24 cellular contexts compared by ENCODE assay signal in the genomic region with DNA sequence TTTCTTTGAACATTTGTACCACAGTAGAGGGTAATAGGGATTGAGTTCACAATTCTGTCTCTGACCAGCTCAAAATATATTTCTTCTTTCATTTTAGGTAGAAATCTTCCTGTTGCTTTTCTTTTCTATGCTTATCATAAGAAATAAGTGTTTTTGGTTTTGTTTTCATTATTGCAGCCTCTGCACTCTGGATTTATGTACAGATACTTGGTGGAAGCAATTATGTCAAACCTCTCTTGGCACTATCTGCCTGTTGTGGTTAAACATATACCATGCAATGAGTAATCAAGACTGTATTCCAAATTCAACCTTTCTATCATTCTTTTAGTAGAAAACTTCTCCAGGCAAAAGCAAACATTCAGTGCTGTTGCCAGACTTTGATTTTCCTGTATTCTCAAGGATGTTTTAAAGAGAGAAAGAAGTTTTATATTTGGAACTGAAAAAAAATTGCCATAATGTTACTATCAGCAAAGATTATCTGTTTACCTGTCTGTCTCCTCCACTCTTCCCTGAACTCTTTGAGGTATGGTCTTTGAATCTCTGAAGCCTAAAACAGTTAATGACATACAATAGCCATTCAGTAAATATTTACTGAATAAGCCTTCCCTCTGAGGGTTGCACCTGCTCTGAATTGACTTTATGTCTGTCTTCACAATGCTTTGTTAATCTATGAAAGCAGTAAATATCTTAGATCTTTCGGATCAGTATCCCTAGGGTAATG.
DNase-seq lines count a peak whose midpoint lies in the region; ATAC-seq and TF ChIP-seq lines count a peak whose summit lies in the region.
"Had no signal": no experiment of that assay in that cellular context is flagged by ENCODE, and none has a peak within 500 bp of the region (broad histone marks: within the 10 kb centered on the region; RNA-seq: fewer than 3 reads in every experiment).

No MANE protein-coding gene starts in this region.

- H3K4me1 Mint-ChIP-seq in CD8-positive, alpha-beta T cell (ENCODE audit: low read depth): no peaks in the 10 kb centered on the region
- H3K4me1 Mint-ChIP-seq: CD8-positive, alpha-beta memory T cell; central memory CD8-positive, alpha-beta T cell; nephron progenitor cell had no signal

- H3K4me3 ChIP-seq in CD8-positive, alpha-beta T cell (ENCODE audit: low read depth, low read length): no peak overlapping the region
- H3K4me3 ChIP-seq: ascending aorta, gastrocnemius medialis, PC-9, SJSA1, tibial nerve had no signal

- CTCF ChIA-PET in CD8-positive, alpha-beta T cell (lab: Charles Lee): no interaction called here

- no peaks in the 10 kb centered on the region for H3K36me3 Mint-ChIP-seq in CD8-positive, alpha-beta T cell
- H3K36me3 Mint-ChIP-seq: activated CD4-positive, alpha-beta memory T cell treated with anti-CD3 and anti-CD28 coated beads for 36 hours; CD8-positive, alpha-beta memory T cell had no signal

- DNase-seq in HT-29 (ENCODE audit: low spot score): peak; percentile 49
- DNase-seq in NCI-H1436 (lab: John Stamatoyannopoulos, UW): peak; percentile 45
- DNase-seq in NCI-H510A (lab: John Stamatoyannopoulos, UW): peak; percentile 57
- no peak for DNase-seq in CD8-positive, alpha-beta T cell
- no peak for DNase-seq in hippocampal formation (lab: John Stamatoyannopoulos, UW)
- DNase-seq in globus pallidus (ENCODE audit: low spot score): no peak
- DNase-seq: activated CD4-positive, alpha-beta memory T cell treated with anti-CD3 and anti-CD28 coated beads for 36 hours; activated naive CD4-positive, alpha-beta T cell treated with anti-CD3 and anti-CD28 coated beads, Interleukin-2, amount 50 U/mL, for 16 hours; activated T-cell treated with anti-CD3 and anti-CD28 coated beads, Interleukin-2, amount 50 U/mL, for 24 hours; CD8-positive, alpha-beta memory T cell; gastrocnemius medialis; GOT3; NCI-H2227 treated with DMSO at 0.1 percent for 48 hours; nephron progenitor cell; PC-9; posterior cingulate gyrus; T-helper 2 cell had no signal

- 0 out of 2 replicates have a peak overlapping the region, but pooled peaks have one; percentile 10 for H3K27ac ChIP-seq in VCaP
- no peak overlapping the region for H3K27ac ChIP-seq in CD8-positive, alpha-beta T cell (ENCODE audit: low read depth, low read length)
- H3K27ac ChIP-seq: ascending aorta, gastrocnemius medialis, PC-9, SJSA1, tibial nerve had no signal

- no peaks in the 10 kb centered on the region for H3K27me3 ChIP-seq in CD8-positive, alpha-beta T cell (ENCODE audit: insufficient read depth, low read length)
- H3K27me3 ChIP-seq: ascending aorta, gastrocnemius medialis, SJSA1, tibial nerve had no signal

- no peaks in the 10 kb centered on the region for H3K9me3 ChIP-seq in CD8-positive, alpha-beta T cell (ENCODE audit: low read length)
- H3K9me3 ChIP-seq: ascending aorta, gastrocnemius medialis, SJSA1, tibial nerve had no signal

- H3K4me1 ChIP-seq in CD8-positive, alpha-beta T cell (ENCODE audit: insufficient read depth, low read length): no peaks in the 10 kb centered on the region
- H3K4me1 ChIP-seq: ascending aorta, gastrocnemius medialis, SJSA1, tibial nerve had no signal

- POLR2A ChIA-PET in CD8-positive, alpha-beta T cell (lab: Charles Lee): no interaction called here

- no peak for ATAC-seq in CD8-positive, alpha-beta T cell
- ATAC-seq: esophagus mucosa, gastrocnemius medialis had no signal

- intact Hi-C loops in CD8-positive, alpha-beta T cell (cut with DNase I, micrococcal nuclease): no loop called here

- no peaks in the 10 kb centered on the region for H3K27me3 Mint-ChIP-seq in CD8-positive, alpha-beta T cell (ENCODE audit: low read depth)
- H3K27me3 Mint-ChIP-seq: activated CD4-positive, alpha-beta memory T cell treated with anti-CD3 and anti-CD28 coated beads for 36 hours; activated T-cell treated with anti-CD3 and anti-CD28 coated beads, Interleukin-2, amount 50 U/mL, for 24 hours; CD8-positive, alpha-beta memory T cell; central memory CD8-positive, alpha-beta T cell; stimulated activated naive CD8-positive, alpha-beta T cell treated with anti-CD3 and anti-CD28 coated beads, Interleukin-15, Interleukin-2, amounts not matched to agents 100 ng/mL and 50 ng/mL, for 24 hours had no signal

- H3K4me3 Mint-ChIP-seq in CD8-positive, alpha-beta T cell: no peak overlapping the region
- H3K4me3 Mint-ChIP-seq: activated CD4-positive, alpha-beta memory T cell treated with anti-CD3 and anti-CD28 coated beads for 36 hours; activated T-cell treated with anti-CD3 and anti-CD28 coated beads, Interleukin-2, amount 50 U/mL, for 24 hours; CD8-positive, alpha-beta memory T cell; central memory CD8-positive, alpha-beta T cell; nephron progenitor cell; stimulated activated naive CD8-positive, alpha-beta T cell treated with anti-CD3 and anti-CD28 coated beads, Interleukin-15, Interleukin-2, amounts not matched to agents 100 ng/mL and 50 ng/mL, for 24 hours had no signal

- no peak overlapping the region for H3K27ac Mint-ChIP-seq in CD8-positive, alpha-beta T cell
- H3K27ac Mint-ChIP-seq: activated CD4-positive, alpha-beta memory T cell treated with anti-CD3 and anti-CD28 coated beads for 36 hours; activated T-cell treated with anti-CD3 and anti-CD28 coated beads, Interleukin-2, amount 50 U/mL, for 24 hours; CD8-positive, alpha-beta memory T cell; nephron progenitor cell; stimulated activated naive CD8-positive, alpha-beta T cell treated with anti-CD3 and anti-CD28 coated beads, Interleukin-15, Interleukin-2, amounts not matched to agents 100 ng/mL and 50 ng/mL, for 24 hours had no signal

- H3K36me3 ChIP-seq in CD8-positive, alpha-beta T cell (ENCODE audit: insufficient read depth, low read length): no peaks in the 10 kb centered on the region
- H3K36me3 ChIP-seq: ascending aorta, gastrocnemius medialis, SJSA1, tibial nerve had no signal

- peaks cover 25% of the 10 kb centered on the region for H3K9me3 Mint-ChIP-seq in CD8-positive, alpha-beta T cell
- H3K9me3 Mint-ChIP-seq: nephron progenitor cell had no signal

- no peak for TF ChIP-seq CTCF in VCaP (conservative IDR thresholded peaks at IDR 0.05)
- TF ChIP-seq CTCF in CD8-positive, alpha-beta T cell (IDR thresholded peaks at IDR 0.05): no peak

Comparison
In these comparisons a context has a peak if more than half of its experiments do, and no peak if none do; other contexts are left out.
1. DNase-seq: peak in HT-29 (single experiment), NCI-H1436 (single experiment) and NCI-H510A (single experiment); none in CD8-positive, alpha-beta T cell (0 of 7), hippocampal formation (0 of 2) and globus pallidus (single experiment).